ENCODE assay signal across 23 cellular contexts in genomic region chr20:34530342-34530741, GRCh38. TPM values are rescaled to one million over a fixed set of nuclear protein-coding genes. Genes with fewer than 3 reads are reported as not detected.
DNase-seq lines count a peak whose midpoint lies in the region; ATAC-seq and TF ChIP-seq lines count a peak whose summit lies in the region.
"Had no signal": no experiment of that assay in that cellular context is flagged by ENCODE, and none has a peak within 500 bp of the region (broad histone marks: within the 10 kb centered on the region; RNA-seq: fewer than 3 reads in every experiment).

No MANE protein-coding gene starts in this region.

- H3K4me3 ChIP-seq in Caco-2 (ENCODE audit: low read depth, low read length): no peak overlapping the region
- no peak overlapping the region for H3K4me3 ChIP-seq in RWPE2 (ENCODE audit: severe bottlenecking)
- no peak overlapping the region for H3K4me3 ChIP-seq in fibroblast of the aortic adventitia (ENCODE audit: low read depth, low read length)
- H3K4me3 ChIP-seq: prostate gland had no signal

- DNase-seq in Caco-2 (peak in 1 of 2 experiments; percentile 27), RWPE2 (ENCODE audit: low spot score) (peak; percentile 67), fibroblast of the aortic adventitia (ENCODE audit: low read depth) (peak; percentile 47), SKM-1 (lab: John Stamatoyannopoulos, UW; ENCODE audit: unreplicated experiment) (no peak), GM19240 (ENCODE audit: insufficient read length, low spot score) (no peak), inferior parietal cortex (ENCODE audit: extremely low spot score) (no peak)
- DNase-seq: activated CD4-positive, alpha-beta T cell treated with anti-CD3 and anti-CD28 coated beads, Interleukin-2, amount 50 U/mL, for 48 hours; activated naive CD8-positive, alpha-beta T cell treated with anti-CD3 and anti-CD28 coated beads for 36 hours; foreskin fibroblast; H7; kidney glomerular epithelial cell; NCI-H1092; NCI-H2029; NCI-H524 treated with DMSO at 0.1 percent for 48 hours; PC-3; SHP77; stimulated activated CD4-positive, alpha-beta T cell treated with anti-CD3 and anti-CD28 coated beads, Interleukin-15, amount 100 ng/mL, for 24 hours; trophoblast cell had no signal

- peaks cover 19% of the 10 kb centered on the region for H3K4me1 ChIP-seq in Caco-2
- peaks cover 13% of the 10 kb centered on the region for H3K4me1 ChIP-seq in RWPE2 (ENCODE audit: insufficient read depth, poor library complexity, severe bottlenecking)

- H3K9me3 ChIP-seq in Caco-2 (no peaks in the 10 kb centered on the region), RWPE2 (ENCODE audit: severe bottlenecking) (no peaks in the 10 kb centered on the region)
- H3K9me3 ChIP-seq: prostate gland had no signal

- H3K9me3 Mint-ChIP-seq in Caco-2 (ENCODE audit: unreplicated experiment): no peaks in the 10 kb centered on the region
- H3K9me3 Mint-ChIP-seq in stimulated activated memory B cell treated with anti-CD40 and anti-IgM and Interleukin-4, amounts not matched to agents 10 μg/mL and 1 μg/mL and 100 μg/mL, for 72 hours: no peaks in the 10 kb centered on the region
- H3K9me3 Mint-ChIP-seq: activated naive CD8-positive, alpha-beta T cell treated with anti-CD3 and anti-CD28 coated beads for 36 hours; stimulated activated naive CD8-positive, alpha-beta T cell treated with anti-CD3 and anti-CD28 coated beads, Interleukin-15, Interleukin-2, amounts not matched to agents 100 ng/mL and 50 ng/mL, for 24 hours; WTC11 had no signal

- ATAC-seq in RWPE2 (ENCODE audit: low read depth): no peak
- ATAC-seq in stimulated activated memory B cell treated with anti-CD40 and anti-IgM and Interleukin-4, amounts not matched to agents 10 μg/mL and 1 μg/mL and 100 μg/mL, for 72 hours: no peak
- ATAC-seq: PC-3, WTC11 had no signal

- CTCF ChIA-PET in Caco-2 (lab: Charles Lee): interaction anchor here (0.5 to 1.8 kb wide), 3 partner anchors 100 to 217 kb away, joined by 3 to 5 read pairs (median 4); no protein-coding TSS in a partner anchor

- no peak overlapping the region for H3K4me3 Mint-ChIP-seq in Caco-2 (ENCODE audit: unreplicated experiment)
- H3K4me3 Mint-ChIP-seq in stimulated activated memory B cell treated with anti-CD40 and anti-IgM and Interleukin-4, amounts not matched to agents 10 μg/mL and 1 μg/mL and 100 μg/mL, for 72 hours: no peak overlapping the region
- H3K4me3 Mint-ChIP-seq: activated naive CD8-positive, alpha-beta T cell treated with anti-CD3 and anti-CD28 coated beads for 36 hours; stimulated activated naive CD8-positive, alpha-beta T cell treated with anti-CD3 and anti-CD28 coated beads, Interleukin-15, Interleukin-2, amounts not matched to agents 100 ng/mL and 50 ng/mL, for 24 hours; WTC11 had no signal

- no TSS peak for BruUV-seq in Caco-2 (replicated peaks; lab: Mats Ljungman, UMichigan)

- H3K27me3 Mint-ChIP-seq in Caco-2 (ENCODE audit: insufficient read depth, unreplicated experiment): no peaks in the 10 kb centered on the region
- no peaks in the 10 kb centered on the region for H3K27me3 Mint-ChIP-seq in stimulated activated memory B cell treated with anti-CD40 and anti-IgM and Interleukin-4, amounts not matched to agents 10 μg/mL and 1 μg/mL and 100 μg/mL, for 72 hours
- H3K27me3 Mint-ChIP-seq: activated naive CD8-positive, alpha-beta T cell treated with anti-CD3 and anti-CD28 coated beads for 36 hours; stimulated activated naive CD8-positive, alpha-beta T cell treated with anti-CD3 and anti-CD28 coated beads, Interleukin-15, Interleukin-2, amounts not matched to agents 100 ng/mL and 50 ng/mL, for 24 hours had no signal

- intact Hi-C loops in Caco-2 (cut with micrococcal nuclease; ENCODE audit: unreplicated experiment): no loop called here

- H3K36me3 Mint-ChIP-seq in Caco-2 (ENCODE audit: insufficient read depth, unreplicated experiment): peaks cover 94% of the 10 kb centered on the region
- H3K36me3 Mint-ChIP-seq in stimulated activated memory B cell treated with anti-CD40 and anti-IgM and Interleukin-4, amounts not matched to agents 10 μg/mL and 1 μg/mL and 100 μg/mL, for 72 hours: peaks cover 46% of the 10 kb centered on the region

- POLR2A ChIA-PET in Caco-2 (lab: Charles Lee): interaction anchor here (0.7 kb wide), 1 partner anchor 13 kb away, joined by 3 read pairs; no protein-coding TSS in a partner anchor

- TF ChIP-seq CTCF in Caco-2 (IDR thresholded peaks at IDR 0.05; ENCODE audit: insufficient read depth in 1 of 2, low read depth in 1 of 2, low read length in 1 of 2, severe bottlenecking in 1 of 2, unreplicated experiment in 1 of 2): no peak
- TF ChIP-seq CTCF in RWPE2 (IDR thresholded peaks at IDR 0.05; ENCODE audit: poor library complexity, severe bottlenecking): no peak
- no peak for TF ChIP-seq CTCF in fibroblast of the aortic adventitia (IDR thresholded peaks at IDR 0.05; ENCODE audit: insufficient read depth, low read length)

- H3K4me1 Mint-ChIP-seq in Caco-2 (ENCODE audit: low read depth, unreplicated experiment): peaks cover 24% of the 10 kb centered on the region
- H3K4me1 Mint-ChIP-seq in stimulated activated memory B cell treated with anti-CD40 and anti-IgM and Interleukin-4, amounts not matched to agents 10 μg/mL and 1 μg/mL and 100 μg/mL, for 72 hours: peaks cover 11% of the 10 kb centered on the region
- H3K4me1 Mint-ChIP-seq: WTC11 had no signal

- H3K27me3 ChIP-seq in Caco-2 (replicated peaks; ENCODE audit: control insufficient read depth, insufficient read depth, low read length): no peaks in the 10 kb centered on the region
- H3K27me3 ChIP-seq in RWPE2 (ENCODE audit: insufficient read depth, poor library complexity, severe bottlenecking): no peaks in the 10 kb centered on the region

- peak overlapping the region; percentile 9 for H3K27ac Mint-ChIP-seq in Caco-2 (ENCODE audit: unreplicated experiment)
- peak overlapping the region; percentile 23 for H3K27ac Mint-ChIP-seq in stimulated activated memory B cell treated with anti-CD40 and anti-IgM and Interleukin-4, amounts not matched to agents 10 μg/mL and 1 μg/mL and 100 μg/mL, for 72 hours
- H3K27ac Mint-ChIP-seq: stimulated activated naive CD8-positive, alpha-beta T cell treated with anti-CD3 and anti-CD28 coated beads, Interleukin-15, Interleukin-2, amounts not matched to agents 100 ng/mL and 50 ng/mL, for 24 hours; WTC11 had no signal

- H3K27ac ChIP-seq in RWPE2 (ENCODE audit: poor library complexity, severe bottlenecking): no peak overlapping the region
- H3K27ac ChIP-seq: C4-2B had no signal

- H3K36me3 ChIP-seq in Caco-2 (ENCODE audit: control insufficient read depth, insufficient read depth, low read length): peaks cover 33% of the 10 kb centered on the region
- peaks cover 91% of the 10 kb centered on the region for H3K36me3 ChIP-seq in RWPE2 (ENCODE audit: low read depth)

RNA-seq across cellular contexts. Expression of gene DYNLRB1, which starts 14.1 kb away (rescaled TPM):
- total RNA-seq in Caco-2 (2022) (357 and 359 TPM in 2 replicates), fibroblast of the aortic adventitia (ENCODE audit: low replicate concordance) (30.0 and 144 TPM in 2 replicates)

RNA-seq across cellular contexts. Expression of gene MAP1LC3A, which starts 28.2 kb away (rescaled TPM):
- total RNA-seq in Caco-2 (2022): 0.88 and 0.95 TPM in 2 replicates
- 15.8 and 20.2 TPM in 2 replicates for total RNA-seq in fibroblast of the aortic adventitia (ENCODE audit: low replicate concordance)

Comparison
In these comparisons a context has a peak if more than half of its experiments do, and no peak if none do; other contexts are left out.
1. DNase-seq: peak in RWPE2 (single experiment) and fibroblast of the aortic adventitia (single experiment); none in SKM-1 (single experiment), GM19240 (single experiment) and inferior parietal cortex (single experiment).